15 cellular contexts compared by ENCODE assay signal in genomic region chr2:106816974-106817373, GRCh38.
DNase-seq lines count a peak whose midpoint lies in the region; ATAC-seq, FAIRE-seq and TF ChIP-seq lines count a peak whose summit lies in the region.
"Had no signal": no experiment of that assay in that cellular context is flagged by ENCODE, and none has a peak within 500 bp of the region (broad histone marks: within the 10 kb centered on the region; RNA-seq: fewer than 3 reads in every experiment).

No MANE protein-coding gene starts in this region.

- H3K9me3 Mint-ChIP-seq in MCF 10A (ENCODE audit: unreplicated experiment): no peaks in the 10 kb centered on the region

- no peaks in the 10 kb centered on the region for H3K9me3 ChIP-seq in right atrium auricular region
- H3K9me3 ChIP-seq in left ventricle myocardium inferior (replicated peaks): no peaks in the 10 kb centered on the region
- H3K9me3 ChIP-seq: BLaER1 treated with 17β-estradiol and CSF1 and Interleukin-3, amounts not matched to agents 10 nM and 100 nM had no signal

- no peaks in the 10 kb centered on the region for H3K36me3 Mint-ChIP-seq in MCF 10A (ENCODE audit: insufficient read depth, unreplicated experiment)
- H3K36me3 Mint-ChIP-seq: IgD-negative memory B cell had no signal

- peak; percentile 82 for FAIRE-seq in urothelium cell line (lab: Jason Lieb, UNC)

- POLR2A ChIA-PET in MCF 10A (lab: Yijun Ruan, JAX): no interaction called here

- no peak overlapping the region for H3K4me3 ChIP-seq in right atrium auricular region
- no peak overlapping the region for H3K4me3 ChIP-seq in left ventricle myocardium inferior
- H3K4me3 ChIP-seq: BLaER1 treated with 17β-estradiol and CSF1 and Interleukin-3, amounts not matched to agents 10 nM and 100 nM; PC-9 had no signal

- no peaks in the 10 kb centered on the region for H3K4me1 Mint-ChIP-seq in MCF 10A (ENCODE audit: insufficient read depth, unreplicated experiment)
- H3K4me1 Mint-ChIP-seq: IgD-negative memory B cell had no signal

- DNase-seq in Right ventricle myocardium inferior (ENCODE audit: missing footprints) (peak; percentile 70), right atrium auricular region (ENCODE audit: low spot score) (no peak), left ventricle myocardium inferior (peak; percentile 41), pons (ENCODE audit: low spot score) (peak; percentile 25), urothelium cell line (ENCODE audit: low spot score) (no peak), epidermal melanocyte (ENCODE audit: insufficient read length, low spot score) (no peak), MCF 10A (ENCODE audit: unreplicated experiment) (no peak)
- DNase-seq: 8988T, EL, NCI-H1436, PC-9 had no signal

- H3K4me3 Mint-ChIP-seq in MCF 10A (ENCODE audit: unreplicated experiment): no peak overlapping the region
- H3K4me3 Mint-ChIP-seq: IgD-negative memory B cell had no signal

- H3K27me3 Mint-ChIP-seq in MCF 10A (ENCODE audit: insufficient read depth, unreplicated experiment): no peaks in the 10 kb centered on the region
- H3K27me3 Mint-ChIP-seq: IgD-negative memory B cell had no signal

- CTCF ChIA-PET in MCF 10A (lab: Yijun Ruan, JAX): interaction anchor here (0.6 to 1.0 kb wide), 2 partner anchors 11 to 469 kb away, joined by 3 read pairs; no protein-coding TSS in a partner anchor

- intact Hi-C loops in Right ventricle myocardium inferior (cut with DNase I) (no loop called here), left ventricle myocardium inferior (cut with micrococcal nuclease) (no loop called here), MCF 10A (cut with micrococcal nuclease) (no loop called here)

- no TSS peak for BruUV-seq in MCF 10A (replicated peaks; lab: Mats Ljungman, UMichigan)

- ATAC-seq in Right ventricle myocardium inferior: peak; percentile 64
- no peak for ATAC-seq in GM21390 (IDR thresholded peaks at IDR 0.05; ENCODE audit: unreplicated experiment)
- ATAC-seq: HCT116 had no signal

- no peaks in the 10 kb centered on the region for H3K36me3 ChIP-seq in right atrium auricular region
- H3K36me3 ChIP-seq in left ventricle myocardium inferior: no peaks in the 10 kb centered on the region
- H3K36me3 ChIP-seq: BLaER1 treated with 17β-estradiol and CSF1 and Interleukin-3, amounts not matched to agents 10 nM and 100 nM had no signal

- H3K27ac Mint-ChIP-seq in MCF 10A (ENCODE audit: low read depth, unreplicated experiment): no peak overlapping the region
- H3K27ac Mint-ChIP-seq: IgD-negative memory B cell had no signal

- H3K27ac ChIP-seq in right atrium auricular region (no peak overlapping the region), left ventricle myocardium inferior (replicated peaks) (no peak overlapping the region)
- H3K27ac ChIP-seq: BLaER1 treated with 17β-estradiol and CSF1 and Interleukin-3, amounts not matched to agents 10 nM and 100 nM; PC-9 had no signal

- TF ChIP-seq CTCF in right atrium auricular region (IDR thresholded peaks at IDR 0.05) (no peak), left ventricle myocardium inferior (IDR thresholded peaks at IDR 0.05; ENCODE audit: borderline replicate concordance) (peak; percentile 18), MCF 10A (IDR thresholded peaks at IDR 0.05; ENCODE audit: unreplicated experiment) (no peak)

- no peaks in the 10 kb centered on the region for H3K4me1 ChIP-seq in right atrium auricular region
- H3K4me1 ChIP-seq in left ventricle myocardium inferior: no peaks in the 10 kb centered on the region
- H3K4me1 ChIP-seq: BLaER1 treated with 17β-estradiol and CSF1 and Interleukin-3, amounts not matched to agents 10 nM and 100 nM had no signal

- no peaks in the 10 kb centered on the region for H3K27me3 ChIP-seq in right atrium auricular region
- no peaks in the 10 kb centered on the region for H3K27me3 ChIP-seq in left ventricle myocardium inferior (ENCODE audit: low read depth)
- H3K27me3 ChIP-seq: BLaER1 treated with 17β-estradiol and CSF1 and Interleukin-3, amounts not matched to agents 10 nM and 100 nM had no signal

Comparison
In these comparisons a context has a peak if more than half of its experiments do, and no peak if none do; other contexts are left out.
1. DNase-seq: peak in Right ventricle myocardium inferior (single experiment), left ventricle myocardium inferior (single experiment) and pons (single experiment); none in right atrium auricular region (single experiment), urothelium cell line (single experiment), epidermal melanocyte (single experiment) and MCF 10A (single experiment).